8 cellular contexts compared by ENCODE assay signal in the genomic region with DNA sequence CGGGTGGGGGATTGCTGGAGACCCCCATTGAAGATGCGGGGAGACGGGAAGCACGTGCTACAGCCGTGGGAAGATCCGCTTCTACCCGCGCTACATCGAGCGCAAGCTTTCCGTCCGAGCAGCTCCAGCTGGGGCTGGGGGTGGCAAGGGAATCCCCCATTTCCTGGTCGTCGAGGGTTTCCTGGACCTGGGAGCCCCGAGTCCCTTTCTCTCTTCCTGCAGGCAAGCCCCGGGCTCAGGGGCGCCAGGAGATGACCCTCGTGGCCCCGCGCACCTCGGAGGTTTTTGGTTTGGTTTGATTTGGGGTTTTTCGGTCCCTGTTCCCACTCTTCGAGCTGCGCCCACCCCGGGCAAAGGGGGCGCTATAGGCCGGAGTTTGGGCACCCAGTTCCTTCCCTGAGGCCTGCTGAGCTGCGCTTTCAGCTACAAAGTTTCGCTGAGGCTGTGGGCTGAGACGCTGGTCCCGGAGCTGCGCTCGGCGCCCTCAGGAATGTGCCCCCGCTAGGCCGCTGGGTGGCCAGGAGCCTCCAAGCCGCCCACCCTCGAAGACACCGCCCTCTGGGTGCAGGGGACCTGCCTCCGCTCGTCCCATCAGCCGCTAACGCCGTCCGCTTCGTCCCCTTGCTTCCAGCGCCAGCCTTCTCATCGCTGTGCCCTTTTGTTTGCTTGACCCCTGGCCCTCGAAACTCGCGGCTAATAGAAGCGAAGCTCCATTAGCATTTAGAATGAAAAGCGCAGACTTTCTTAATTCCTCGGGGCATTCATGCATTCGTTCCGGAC.
A peak's percentile ranks its signal among the peaks of the same experiment; 100 is the strongest.
DNase-seq lines count a peak whose midpoint lies in the region; ATAC-seq and TF ChIP-seq lines count a peak whose summit lies in the region.

No MANE protein-coding gene starts in this region.

- peaks cover 37% of the 10 kb centered on the region for H3K27me3 ChIP-seq in RWPE2 (ENCODE audit: insufficient read depth, poor library complexity, severe bottlenecking)
- peaks cover 72% of the 10 kb centered on the region for H3K27me3 ChIP-seq in iPS DF 6.9 (ENCODE audit: control insufficient read depth, insufficient read depth, low read length)

- no peaks in the 10 kb centered on the region for H3K36me3 ChIP-seq in RWPE2 (ENCODE audit: low read depth)
- H3K36me3 ChIP-seq in iPS DF 6.9 (ENCODE audit: control insufficient read depth, insufficient read depth, low read length): no peaks in the 10 kb centered on the region

- DNase-seq in SIG-M5 treated with dmso at 0.1 percent for 504 hours (lab: John Stamatoyannopoulos, UW; ENCODE audit: unreplicated experiment): peak; percentile 2
- DNase-seq in SIG-M5 (lab: John Stamatoyannopoulos, UW): no peak
- DNase-seq in RWPE2 (ENCODE audit: low spot score): no peak
- DNase-seq in amniotic epithelial cell (ENCODE audit: low read depth): peak; percentile 11
- no peak for DNase-seq in iPS DF 6.9 (ENCODE audit: low read depth, low spot score)
- peak; percentile 53 for DNase-seq in stimulated activated CD4-positive, alpha-beta T cell treated with anti-CD3 and anti-CD28 coated beads, Interleukin-12 subunit alpha, Interleukin-12 subunit beta, amount 100 ng/mL, for 4 hours
- no peak for DNase-seq in SHP77 (lab: John Stamatoyannopoulos, UW)

- H3K27ac ChIP-seq in RWPE2 (ENCODE audit: poor library complexity, severe bottlenecking) (no peak overlapping the region), iPS DF 6.9 (ENCODE audit: low read length) (no peak overlapping the region)

- no peaks in the 10 kb centered on the region for H3K9me3 ChIP-seq in RWPE2 (ENCODE audit: severe bottlenecking)
- no peaks in the 10 kb centered on the region for H3K9me3 ChIP-seq in iPS DF 6.9 (ENCODE audit: control insufficient read depth, insufficient read depth, low read length)

- TF ChIP-seq CTCF in RWPE2 (IDR thresholded peaks at IDR 0.05; ENCODE audit: poor library complexity, severe bottlenecking): peak; percentile 29

- ATAC-seq in RWPE2 (ENCODE audit: low read depth) (no peak), HG02840 (IDR thresholded peaks at IDR 0.05; ENCODE audit: low FRiP score, unreplicated experiment) (no peak)

- H3K4me1 ChIP-seq in RWPE2 (ENCODE audit: insufficient read depth, poor library complexity, severe bottlenecking): no peaks in the 10 kb centered on the region
- peaks cover 10% of the 10 kb centered on the region for H3K4me1 ChIP-seq in iPS DF 6.9 (ENCODE audit: control insufficient read depth, insufficient read depth, low read length)

- H3K4me3 ChIP-seq in RWPE2 (ENCODE audit: severe bottlenecking): peak overlapping the region; percentile 77
- peak overlapping the region; percentile 13; the same call in 1 of the 2 replicates for H3K4me3 ChIP-seq in iPS DF 6.9 (ENCODE audit: low read length)

- no CpG with 5 or more reads among the region's 56 CpGs for WGBS in iPS DF 6.9 (ENCODE audit: insufficient coverage, insufficient read length)

Comparison
In these comparisons a context has a peak if more than half of its experiments do, and no peak if none do; other contexts are left out.
1. DNase-seq: peak in SIG-M5 treated with dmso at 0.1 percent for 504 hours (single experiment), amniotic epithelial cell (single experiment) and stimulated activated CD4-positive, alpha-beta T cell treated with anti-CD3 and anti-CD28 coated beads, Interleukin-12 subunit alpha, Interleukin-12 subunit beta, amount 100 ng/mL, for 4 hours (single experiment); none in SIG-M5 (single experiment), RWPE2 (single experiment), iPS DF 6.9 (single experiment) and SHP77 (0 of 2).